In genomic region chr11:130462931-130463330, GRCh38 we compare ENCODE assay signal across 30 cellular contexts. TPM values are rescaled to one million over a fixed set of nuclear protein-coding genes. Genes with fewer than 3 reads are reported as not detected.
"Had no signal": no experiment of that assay in that cellular context is flagged by ENCODE, and none has a peak within 500 bp of the region (broad histone marks: within the 10 kb centered on the region; RNA-seq: fewer than 3 reads in every experiment).

No MANE protein-coding gene starts in this region.

- H3K9me3 ChIP-seq: colonic mucosa, esophagus muscularis mucosa, esophagus squamous epithelium, gastrocnemius medialis, gastroesophageal sphincter, heart left ventricle, heart right ventricle had no signal

- H3K4me3 ChIP-seq: colonic mucosa, coronary artery, dorsolateral prefrontal cortex, esophagus muscularis mucosa, esophagus squamous epithelium, gastrocnemius medialis, gastroesophageal sphincter, heart left ventricle, heart right ventricle had no signal

- ATAC-seq: effector memory CD8-positive, alpha-beta T cell; esophagus mucosa; foreskin keratinocyte; gastrocnemius medialis; gastroesophageal sphincter; heart left ventricle had no signal

- H3K4me1 ChIP-seq: colonic mucosa, foreskin keratinocyte, gastrocnemius medialis, gastroesophageal sphincter had no signal

- H3K36me3 ChIP-seq: colonic mucosa, gastrocnemius medialis had no signal

- DNase-seq: colonic mucosa; cortex of kidney; dermis blood vessel endothelial cell; dorsolateral prefrontal cortex; effector CD4-positive, alpha-beta T cell; effector CD8-positive, alpha-beta T cell; effector memory CD4-positive, alpha-beta T cell; effector memory CD8-positive, alpha-beta T cell; endodermal cell; erythroblast; esophagus squamous epithelium; foreskin fibroblast; foreskin keratinocyte; foreskin melanocyte; gastrocnemius medialis; glutamatergic neuron; head of caudate nucleus; heart right ventricle had no signal

- H3K4me3 Mint-ChIP-seq: dendritic cell treated with granulocyte-macrophage colony-stimulating factor and Interleukin-4, amounts not matched to agents 40 ng/mL and 50 ng/mL, for 4 days; effector memory CD8-positive, alpha-beta T cell; endodermal cell had no signal

- H3K27ac ChIP-seq: colonic mucosa, coronary artery, dorsolateral prefrontal cortex, epithelial cell of prostate, esophagus muscularis mucosa, esophagus squamous epithelium, foreskin keratinocyte, gastrocnemius medialis, gastroesophageal sphincter had no signal

- H3K4me1 Mint-ChIP-seq: endodermal cell had no signal

- H3K9me3 Mint-ChIP-seq: dendritic cell treated with granulocyte-macrophage colony-stimulating factor and Interleukin-4, amounts not matched to agents 40 ng/mL and 50 ng/mL, for 4 days; effector memory CD8-positive, alpha-beta T cell; endodermal cell had no signal

- H3K27ac Mint-ChIP-seq: dendritic cell treated with granulocyte-macrophage colony-stimulating factor and Interleukin-4, amounts not matched to agents 40 ng/mL and 50 ng/mL, for 4 days; effector memory CD8-positive, alpha-beta T cell; endodermal cell had no signal

- H3K27me3 ChIP-seq: colonic mucosa, esophagus muscularis mucosa, foreskin keratinocyte, gastroesophageal sphincter, heart left ventricle, heart right ventricle had no signal

- H3K27me3 Mint-ChIP-seq: dendritic cell treated with granulocyte-macrophage colony-stimulating factor and Interleukin-4, amounts not matched to agents 40 ng/mL and 50 ng/mL, for 4 days had no signal

RNA-seq across cellular contexts. Expression of gene ADAMTS15, which starts 14.5 kb away (rescaled TPM):
- total RNA-seq: endothelial cell of umbilical vein had no signal

RNA-seq across cellular contexts. Expression of gene ADAMTS8, which starts 34.5 kb away (rescaled TPM):
- total RNA-seq: dermis blood vessel endothelial cell, dermis microvascular lymphatic vessel endothelial cell, endothelial cell of umbilical vein, epithelial cell of proximal tubule, fibroblast of villous mesenchyme, foreskin keratinocyte, glomerular endothelial cell had no signal
